ENCODE assay signal across 8 cellular contexts in the genomic region with DNA sequence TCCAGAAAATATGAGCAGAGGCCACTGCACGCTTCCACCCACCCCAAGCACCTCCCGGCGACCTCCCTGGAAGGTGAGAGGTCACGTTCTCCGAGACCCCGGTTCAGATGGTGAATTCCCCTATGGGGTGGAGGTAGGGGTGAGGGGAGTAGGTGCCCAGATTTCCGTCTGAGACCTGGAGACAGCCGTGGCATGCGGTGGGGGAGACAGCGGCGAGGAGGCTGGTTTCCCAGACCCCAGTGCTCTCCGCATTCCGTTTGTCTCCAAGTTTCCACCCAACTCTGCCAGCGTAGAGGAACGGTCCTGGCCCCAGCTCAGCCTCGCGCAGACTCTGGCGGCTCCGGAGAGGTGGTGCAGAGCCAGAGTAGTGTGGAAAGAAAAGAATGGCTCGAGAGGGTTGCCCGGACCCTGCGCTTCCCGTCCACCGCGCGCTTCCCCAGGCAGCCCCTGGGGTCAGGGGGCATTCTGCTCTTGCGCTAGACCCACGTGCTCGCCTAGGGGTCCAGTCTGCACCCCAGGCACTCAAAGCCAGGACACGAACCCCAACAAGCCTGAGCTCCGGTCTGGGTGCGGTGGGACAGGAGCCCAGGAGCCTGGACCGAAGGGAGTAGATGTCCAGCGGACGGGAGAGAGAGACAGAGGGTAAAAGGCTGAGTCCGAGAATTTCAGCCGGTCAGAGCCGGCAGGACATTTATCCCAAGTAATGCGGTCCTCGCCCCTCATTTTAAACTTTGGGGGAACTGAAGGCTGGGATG. TPM values are rescaled to one million over a fixed set of nuclear protein-coding genes. Genes with fewer than 3 reads are reported as not detected.
DNase-seq lines count a peak whose midpoint lies in the region; ATAC-seq and TF ChIP-seq lines count a peak whose summit lies in the region.

No MANE protein-coding gene starts in this region.

- H3K9ac ChIP-seq in iPS-20b (ENCODE audit: low read depth, low read length) = no peak overlapping the region

- no peaks in the 10 kb centered on the region for H3K36me3 ChIP-seq in iPS-20b (ENCODE audit: insufficient read depth, low read depth, low read length)

- ATAC-seq in GM18873 (IDR thresholded peaks at IDR 0.05; ENCODE audit: low FRiP score, unreplicated experiment) = no peak
- no peak for ATAC-seq in GM21390 (IDR thresholded peaks at IDR 0.05; ENCODE audit: unreplicated experiment)

- no peaks in the 10 kb centered on the region for H3K9me3 ChIP-seq in iPS-20b (ENCODE audit: insufficient read depth, low read depth, low read length)

- H3K36me3 Mint-ChIP-seq in CD14-positive monocyte (peaks cover 3 to 6% of the 10 kb centered on the region in 2 donors), brain (peaks cover 21% of the 10 kb centered on the region)

- H3K9me3 Mint-ChIP-seq in CD14-positive monocyte (peaks cover 0 to 15% (median 3%) of the 10 kb centered on the region in 7 donors), brain (peaks cover 0 to 4% (median 0%) of the 10 kb centered on the region in 5 experiments)

- intact Hi-C loops in CD14-positive monocyte (cut with micrococcal nuclease) = loop anchor here (5.0 kb wide), 2 partner anchors 241 to 736 kb away; a partner anchor contains a TSS

- H3K4me3 Mint-ChIP-seq in CD14-positive monocyte (peak overlapping the region; percentile 93 to 98), brain (peak overlapping the region; percentile 84 to 99 (median 88))

- H3K27me3 Mint-ChIP-seq in CD14-positive monocyte (ENCODE audit: low read depth in 3 of 3) = peaks cover 64 to 76% (median 74%) of the 10 kb centered on the region in 3 donors
- H3K27me3 Mint-ChIP-seq in brain = peaks cover 74% of the 10 kb centered on the region

- no peak overlapping the region for H3K27ac ChIP-seq in iPS-20b (ENCODE audit: low read length)

- peak overlapping the region in 4 of 7 donors; percentile 46 to 82 (median 63) for H3K27ac Mint-ChIP-seq in CD14-positive monocyte
- peak overlapping the region in 4 of 5 experiments; percentile 24 to 97 (median 94) for H3K27ac Mint-ChIP-seq in brain

- no peak for DNase-seq in CD14-positive monocyte (ENCODE audit: low spot score)
- DNase-seq in LoVo (ENCODE audit: low spot score) = peak; percentile 52
- DNase-seq in skeletal muscle cell (ENCODE audit: low read depth) = no peak
- DNase-seq in epidermal melanocyte (ENCODE audit: insufficient read length, low spot score) = no peak

- H3K4me1 ChIP-seq in iPS-20b (ENCODE audit: insufficient read depth, low read length) = no peaks in the 10 kb centered on the region; the same call in 1 of the 2 replicates

- TF ChIP-seq CTCF in CD14-positive monocyte (IDR thresholded peaks at IDR 0.05) (peak; percentile 35), brain (conservative IDR thresholded peaks at IDR 0.05) (peak; percentile 42 to 69)

- peaks cover 48% of the 10 kb centered on the region for H3K4me1 Mint-ChIP-seq in CD14-positive monocyte
- peaks cover 67% of the 10 kb centered on the region for H3K4me1 Mint-ChIP-seq in brain

- H3K4me3 ChIP-seq in iPS-20b (ENCODE audit: low read length) = peak overlapping the region; percentile 79
- H3K4me3 ChIP-seq in skeletal muscle cell (ENCODE audit: low read depth, low read length) = peak overlapping the region; percentile 63

- peaks cover 94% of the 10 kb centered on the region for H3K27me3 ChIP-seq in iPS-20b (ENCODE audit: insufficient read depth, low read length)

RNA-seq across cellular contexts. Expression of a gene that starts 3.9 kb away (rescaled TPM):
- polyA plus RNA-seq in CD14-positive monocyte (1 to 10 TPM; 1.3 to 3.9 TPM), brain (ENCODE audit: insufficient read depth, low read depth, low replicate concordance) (127 TPM)

Comparison
In these comparisons a context has a peak if more than half of its experiments do, and no peak if none do; other contexts are left out.
1. RNA of a gene that starts 3.9 kb away (polyA plus RNA-seq): 127 TPM in brain (single experiment); 1.3 to 3.9 TPM in CD14-positive monocyte; every median in the first group is over 10 times any median in the second.